15 cellular contexts compared by ENCODE assay signal in genomic region chr15:70281261-70281810, GRCh38.
DNase-seq lines count a peak whose midpoint lies in the region; ATAC-seq and TF ChIP-seq lines count a peak whose summit lies in the region.
"Had no signal": no experiment of that assay in that cellular context is flagged by ENCODE, and none has a peak within 500 bp of the region (broad histone marks: within the 10 kb centered on the region; RNA-seq: fewer than 3 reads in every experiment).

No MANE protein-coding gene starts in this region.

- H3K27me3 ChIP-seq in BLaER1 = no peaks in the 10 kb centered on the region; the same call in 1 of the 2 replicates
- H3K27me3 ChIP-seq in GM23248 (replicated peaks; ENCODE audit: insufficient read depth) = no peaks in the 10 kb centered on the region
- H3K27me3 ChIP-seq: SJSA1 had no signal

- no peak overlapping the region for H2AFZ ChIP-seq in GM23248
- H2AFZ ChIP-seq: PC-9 had no signal

- CTCF ChIA-PET in activated B cell treated with CpG ODN at 0.5 μM for 24 hours (lab: Charles Lee) = interaction anchor here (0.8 to 1.2 kb wide), 3 partner anchors 38 to 183 kb away, joined by 3 to 5 read pairs (median 4); partner anchors contain the start of gene TLE3

- intact Hi-C loops in activated B cell treated with CpG ODN at 0.5 μM for 24 hours (cut with micrococcal nuclease) = loop anchor here (1.0 to 5.0 kb wide), 4 partner anchors 27 to 399 kb away; no protein-coding TSS in a partner anchor

- no peaks in the 10 kb centered on the region for H3K9me2 ChIP-seq in GM23248 (ENCODE audit: insufficient read depth)

- no peak for TF ChIP-seq CTCF in activated B cell treated with CpG ODN at 0.5 μM for 24 hours (IDR thresholded peaks at IDR 0.05)

- H3K9me3 ChIP-seq in BLaER1 (no peaks in the 10 kb centered on the region), GM23248 (ENCODE audit: low read depth) (no peaks in the 10 kb centered on the region)
- H3K9me3 ChIP-seq: SJSA1 had no signal

- no peaks in the 10 kb centered on the region for H3K36me3 ChIP-seq in BLaER1
- H3K36me3 ChIP-seq in GM23248 (ENCODE audit: low read depth) = no peaks in the 10 kb centered on the region
- H3K36me3 ChIP-seq: SJSA1 had no signal

- H3K27ac ChIP-seq in BLaER1 = no peak overlapping the region
- H3K27ac ChIP-seq in GM23248 = no peak overlapping the region
- H3K27ac ChIP-seq: PC-9, SJSA1 had no signal

- H4K20me1 ChIP-seq in BLaER1 = no peaks in the 10 kb centered on the region; the same call in 1 of the 2 replicates
- no peaks in the 10 kb centered on the region for H4K20me1 ChIP-seq in GM23248 (ENCODE audit: insufficient read depth)

- H3K36me3 Mint-ChIP-seq in activated B cell treated with CpG ODN at 0.5 μM for 24 hours (ENCODE audit: low read depth) = no peaks in the 10 kb centered on the region
- peaks cover 0 to 10% of the 10 kb centered on the region in 2 donors for H3K36me3 Mint-ChIP-seq in naive B cell

- H3K4me3 Mint-ChIP-seq in activated B cell treated with CpG ODN at 0.5 μM for 24 hours (no peak overlapping the region), naive B cell (peak overlapping the region in 4 of 8 donors; percentile 32 to 65 (median 52))

- H3K9ac ChIP-seq in BLaER1 (no peak overlapping the region), GM23248 (no peak overlapping the region)

- POLR2A ChIA-PET in activated B cell treated with CpG ODN at 0.5 μM for 24 hours (lab: Charles Lee) = interaction anchor here (0.9 to 2.4 kb wide), 12 partner anchors 10 to 257 kb away, joined by 3 to 30 read pairs (median 4); partner anchors contain the start of gene TLE3

- H3K79me2 ChIP-seq in GM23248 (ENCODE audit: insufficient read depth) = no peaks in the 10 kb centered on the region

- H3K4me2 ChIP-seq in BLaER1 (peak overlapping the region; percentile 46), GM23248 (ENCODE audit: unreplicated experiment) (peak overlapping the region; percentile 20)

- in situ Hi-C loops in GM23248 (cut with MboI) = no loop called here

- H3K4me3 ChIP-seq in BLaER1 (no peak overlapping the region), GM23248 (no peak overlapping the region)
- H3K4me3 ChIP-seq: PC-9, SJSA1 had no signal

- 60 to 62% methylated on average over 3 of the region's 3 CpGs for WGBS in GM23248 (ENCODE audit: low coverage in 1 of 2, low lambda C conversion rate in 2 of 2, missing lambda C conversion rate in 2 of 2), 2 experiments

- H3K27ac Mint-ChIP-seq in activated B cell treated with CpG ODN at 0.5 μM for 24 hours (peak overlapping the region; percentile 94), naive B cell (peak overlapping the region in 5 of 6 donors; percentile 69 to 96 (median 94))

- ATAC-seq in activated B cell treated with CpG ODN at 0.5 μM for 24 hours (ENCODE audit: low read depth) (no peak), naive B cell (ENCODE audit: low read depth in 2 of 2) (no peak), GM19452 (IDR thresholded peaks at IDR 0.05; ENCODE audit: unreplicated experiment) (no peak)

- H3K4me1 Mint-ChIP-seq in activated B cell treated with CpG ODN at 0.5 μM for 24 hours (peaks cover 55% of the 10 kb centered on the region), naive B cell (peaks cover 32 to 53% (median 47%) of the 10 kb centered on the region in 3 donors)

- no peak for DNase-seq in GM23248
- DNase-seq in activated B cell treated with CpG ODN at 0.5 μM for 24 hours = no peak
- DNase-seq in naive B cell = no peak
- no peak for DNase-seq in activated T-cell treated with anti-CD3 and anti-CD28 coated beads for 4 hours
- no peak for DNase-seq in germinal center (ENCODE audit: low spot score)
- DNase-seq: DMS 273 treated with DMSO at 0.1 percent for 48 hours, GF-D8, H7, NCI-H1417 treated with DMSO at 0.1 percent for 48 hours, NCI-H2029 treated with DMSO at 0.1 percent for 48 hours, NCI-H446 treated with DMSO at 0.1 percent for 48 hours, PC-9 had no signal

- H3K4me1 ChIP-seq in BLaER1 = peaks cover 21% of the 10 kb centered on the region
- peaks cover 14% of the 10 kb centered on the region for H3K4me1 ChIP-seq in GM23248 (ENCODE audit: insufficient read depth)
- H3K4me1 ChIP-seq: SJSA1 had no signal

- H3K9me3 Mint-ChIP-seq in activated B cell treated with CpG ODN at 0.5 μM for 24 hours (no peaks in the 10 kb centered on the region), naive B cell (peaks cover 0 to 6% (median 0%) of the 10 kb centered on the region in 7 donors)

- H3K27me3 Mint-ChIP-seq in activated B cell treated with CpG ODN at 0.5 μM for 24 hours = no peaks in the 10 kb centered on the region
- peaks cover 14 to 35% (median 21%) of the 10 kb centered on the region in 3 donors for H3K27me3 Mint-ChIP-seq in naive B cell

- peaks cover 16% of the 10 kb centered on the region for H3F3A ChIP-seq in GM23248 (ENCODE audit: insufficient read depth)
